Comparison of ENCODE assay signal across 1 cellular context in genomic region chr9:136411358-136411757, GRCh38.
TF ChIP-seq lines count a peak whose summit lies in the region.

No MANE protein-coding gene starts in this region.

TF ChIP-seq in endothelial cell of umbilical vein, 7 proteins besides CTCF, POLR2A, EP300 and RAD21:
- TF ChIP-seq POLR2AphosphoS5 (IDR thresholded peaks at IDR 0.05; ENCODE audit: insufficient read depth, low read depth, low read length) (no peak), FOS (IDR thresholded peaks at IDR 0.05; ENCODE audit: borderline replicate concordance, insufficient read depth, low read length) (no peak), GATA2 (IDR thresholded peaks at IDR 0.05; ENCODE audit: insufficient read depth, insufficient read length, low read depth, low read length) (no peak), EZH2 (IDR thresholded peaks at IDR 0.05; ENCODE audit: borderline replicate concordance, low read depth, low read length, severe bottlenecking) (no peak), MYC (IDR thresholded peaks at IDR 0.05; ENCODE audit: low read depth, low read length) (no peak), JUN (IDR thresholded peaks at IDR 0.05; ENCODE audit: borderline replicate concordance, insufficient read depth, insufficient read length, low read depth) (no peak)
- TF ChIP-seq, protein P1, sequence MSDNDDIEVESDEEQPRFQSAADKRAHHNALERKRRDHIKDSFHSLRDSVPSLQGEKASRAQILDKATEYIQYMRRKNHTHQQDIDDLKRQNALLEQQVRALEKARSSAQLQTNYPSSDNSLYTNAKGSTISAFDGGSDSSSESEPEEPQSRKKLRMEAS (IDR thresholded peaks at IDR 0.05; ENCODE audit: insufficient read depth, insufficient read length) = no peak
